Comparison of ENCODE assay signal across 19 cellular contexts in the genomic region with DNA sequence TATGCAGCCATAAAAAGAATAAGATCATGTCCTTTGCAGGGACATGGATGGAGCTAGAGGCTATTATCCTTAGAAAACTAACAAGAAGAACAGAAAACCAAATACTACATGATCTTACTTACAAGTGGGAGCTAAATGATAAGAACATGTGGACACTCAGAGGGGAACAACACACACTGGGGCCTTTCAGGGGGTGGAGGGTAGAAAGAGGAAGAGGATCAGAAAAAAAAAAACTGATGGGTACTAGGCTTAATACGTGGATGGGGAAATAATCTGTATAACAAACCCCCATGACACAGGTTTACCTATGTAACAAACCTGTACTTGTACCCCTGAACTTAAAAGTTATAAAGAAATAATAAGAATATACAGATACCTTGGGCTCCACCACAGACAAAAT.
"Had no signal": no experiment of that assay in that cellular context is flagged by ENCODE, and none has a peak within 500 bp of the region (broad histone marks: within the 10 kb centered on the region; RNA-seq: fewer than 3 reads in every experiment).

No MANE protein-coding gene starts in this region.

- H3K36me3 ChIP-seq: spleen, tibial nerve, upper lobe of right lung, vagina had no signal

- H3K27me3 ChIP-seq: hepatocyte, spleen, testis, tibial nerve, upper lobe of right lung, vagina had no signal

- H3K9me3 ChIP-seq: spleen, testis, tibial nerve, upper lobe of right lung, vagina had no signal

- ATAC-seq: left colon; left ventricle myocardium superior; naive thymus-derived CD8-positive, alpha-beta T cell; sciatic nerve; stimulated activated memory B cell treated with anti-CD40 and anti-IgM and Interleukin-4, amounts not matched to agents 10 μg/mL and 1 μg/mL and 100 μg/mL, for 72 hours; stimulated activated naive CD8-positive, alpha-beta T cell treated with anti-CD3 and anti-CD28 coated beads, Interleukin-15, amount 100 ng/mL, for 72 hours; upper lobe of right lung had no signal

- H3K4me2 ChIP-seq: hepatocyte had no signal

- H3K27ac ChIP-seq: hepatocyte, spleen, testis, tibial nerve, upper lobe of right lung, vagina had no signal

- H2AFZ ChIP-seq: hepatocyte had no signal

- H3K4me3 ChIP-seq: hepatocyte, spleen, testis, tibial nerve, upper lobe of right lung, vagina had no signal

- H3K4me1 ChIP-seq: spleen, testis, upper lobe of right lung, vagina had no signal

- DNase-seq: effector CD8-positive, alpha-beta T cell; foreskin melanocyte; head of caudate nucleus; left colon; left ventricle myocardium superior; naive thymus-derived CD8-positive, alpha-beta T cell; posterior cingulate gyrus; spleen; stimulated activated CD4-positive, alpha-beta T cell treated with anti-CD3 and anti-CD28 coated beads, Interleukin-15, amount 100 ng/mL, for 24 hours; stimulated activated CD4-positive, alpha-beta T cell treated with anti-CD3 and anti-CD28 coated beads, Interleukin-1b, Interleukin-23, amount 100 ng/mL, for 48 hours; stimulated activated CD4-positive, alpha-beta T cell treated with anti-CD3 and anti-CD28 coated beads, Interleukin-4, amount 100 ng/mL, for 24 hours; stimulated activated naive CD8-positive, alpha-beta T cell treated with anti-CD3 and anti-CD28 coated beads, Interleukin-15, amount 100 ng/mL, for 72 hours; testis; upper lobe of right lung had no signal

- H3K79me2 ChIP-seq: hepatocyte had no signal
